13 cellular contexts compared by ENCODE assay signal in the genomic region with DNA sequence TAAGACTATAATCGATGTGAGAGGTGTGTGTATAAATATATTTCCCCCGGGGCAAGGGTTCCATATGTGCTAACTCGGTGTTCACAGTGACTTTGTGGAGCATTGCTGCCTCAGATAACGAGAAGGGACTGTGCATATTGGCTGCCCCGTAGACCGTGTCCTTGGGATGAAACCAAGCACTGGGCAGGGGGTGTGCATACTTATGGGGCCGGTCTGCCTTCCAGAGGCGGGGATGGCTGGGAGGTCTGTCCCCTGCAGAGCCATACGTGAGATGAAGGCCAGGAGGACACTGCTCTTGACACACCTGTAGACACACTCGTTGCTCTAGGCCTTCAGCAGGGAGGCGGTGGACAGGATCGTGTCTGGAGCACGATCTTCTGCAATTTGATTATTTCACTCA.
"Had no signal": no experiment of that assay in that cellular context is flagged by ENCODE, and none has a peak within 500 bp of the region (broad histone marks: within the 10 kb centered on the region; RNA-seq: fewer than 3 reads in every experiment).

No MANE protein-coding gene starts in this region.

- DNase-seq: activated CD4-positive, alpha-beta T cell treated with anti-CD3 and anti-CD28 coated beads for 4 hours; activated CD8-positive, alpha-beta memory T cell treated with anti-CD3 and anti-CD28 coated beads for 24 hours; activated naive CD4-positive, alpha-beta T cell treated with anti-CD3 and anti-CD28 coated beads, Interleukin-2, amount 50 U/mL, for 16 hours; activated T-cell treated with anti-CD3 and anti-CD28 coated beads for 4 hours; left ventricle myocardium superior; ovary; stimulated activated CD4-positive, alpha-beta T cell treated with anti-CD3 and anti-CD28 coated beads, Interleukin-4, amount 100 ng/mL, for 1 hour; stimulated activated CD8-positive, alpha-beta memory T cell treated with anti-CD3 and anti-CD28 coated beads, Interleukin-4, amount 100 ng/mL, for 48 hours; T-helper 1 cell; tibial artery had no signal

- H3K9me3 Mint-ChIP-seq: activated T-helper 2 cell treated with anti-CD3 and anti-CD28 coated beads, Interferon-gamma antibody, Interleukin-2, Interleukin-4, amounts not matched to agents 10 μg/mL and 5 μg/mL and 100 μg/mL, durations not matched to agents 14 hours and 24 hours and 36 hours had no signal

- H3K4me3 ChIP-seq: body of pancreas, ovary, tibial artery had no signal

- H3K27ac ChIP-seq: body of pancreas, foreskin keratinocyte, ovary, tibial artery had no signal

- H3K27ac Mint-ChIP-seq: activated T-helper 2 cell treated with anti-CD3 and anti-CD28 coated beads, Interferon-gamma antibody, Interleukin-2, Interleukin-4, amounts not matched to agents 10 μg/mL and 5 μg/mL and 100 μg/mL, durations not matched to agents 14 hours and 24 hours and 36 hours had no signal

- H3K4me1 ChIP-seq: body of pancreas, foreskin keratinocyte, tibial artery had no signal

- H3K27me3 ChIP-seq: body of pancreas, foreskin keratinocyte, ovary had no signal

- ATAC-seq: body of pancreas, left ventricle myocardium superior had no signal

- H3K9me3 ChIP-seq: body of pancreas, ovary, tibial artery had no signal

- H3K36me3 ChIP-seq: ovary, tibial artery had no signal
